Comparison of ENCODE assay signal across 17 cellular contexts in the genomic region with DNA sequence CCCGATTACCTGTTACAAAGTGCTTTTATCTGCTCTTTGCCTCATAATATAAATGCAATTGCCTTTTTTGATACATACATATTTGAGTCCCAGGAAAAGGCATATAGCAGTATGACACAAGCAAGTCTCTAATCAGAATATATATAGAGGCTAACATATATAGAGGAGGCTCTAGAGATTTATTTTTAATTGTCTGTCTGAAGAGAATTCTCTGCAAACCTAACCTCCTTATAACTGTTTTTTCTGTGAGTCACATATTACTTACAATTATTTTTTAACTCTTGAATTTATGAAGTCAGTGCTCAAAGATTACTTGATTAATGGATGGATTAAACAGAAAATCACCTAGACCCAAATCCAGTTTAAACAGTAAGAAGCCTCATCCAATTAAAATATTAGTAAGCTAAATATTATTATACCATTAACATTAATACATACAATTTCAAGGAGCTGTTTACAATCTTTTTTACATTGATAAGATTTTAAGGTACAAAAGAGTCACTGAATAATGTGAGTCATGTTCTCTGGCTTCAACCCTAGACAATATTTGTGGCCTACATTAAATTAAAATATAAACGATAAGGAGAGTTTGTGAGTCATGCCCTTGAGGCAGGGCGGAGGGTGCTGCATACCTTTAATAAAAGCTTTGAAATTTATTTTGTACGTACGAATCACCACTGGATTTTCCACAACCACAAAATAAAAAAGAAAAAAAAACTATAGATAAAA. TPM values are rescaled to one million over a fixed set of nuclear protein-coding genes. Genes with fewer than 3 reads are reported as not detected.
A peak's percentile ranks its signal among the peaks of the same experiment; 100 is the strongest.
DNase-seq lines count a peak whose midpoint lies in the region; ATAC-seq and TF ChIP-seq lines count a peak whose summit lies in the region.
"Had no signal": no experiment of that assay in that cellular context is flagged by ENCODE, and none has a peak within 500 bp of the region (broad histone marks: within the 10 kb centered on the region; RNA-seq: fewer than 3 reads in every experiment).

No MANE protein-coding gene starts in this region.

- no peaks in the 10 kb centered on the region for H3K4me1 Mint-ChIP-seq in CD8-positive, alpha-beta T cell (ENCODE audit: low read depth)

- H3K9me3 ChIP-seq in stomach, result no peaks in the 10 kb centered on the region
- no peaks in the 10 kb centered on the region for H3K9me3 ChIP-seq in CD8-positive, alpha-beta T cell (ENCODE audit: low read length)
- H3K9me3 ChIP-seq: esophagus muscularis mucosa, neutrophil had no signal

- H3K27me3 ChIP-seq in stomach, result no peaks in the 10 kb centered on the region
- H3K27me3 ChIP-seq in CD8-positive, alpha-beta T cell (ENCODE audit: insufficient read depth, low read length), result no peaks in the 10 kb centered on the region
- H3K27me3 ChIP-seq: esophagus muscularis mucosa had no signal

- peak; percentile 40 for DNase-seq in HPDE6-E6E7 (ENCODE audit: extremely low spot score)
- DNase-seq in SW480 (ENCODE audit: low spot score), result peak; percentile 33
- peak; percentile 56 for DNase-seq in fibroblast of pulmonary artery (ENCODE audit: low read depth)
- DNase-seq in stomach, result peak; percentile 53
- no peak for DNase-seq in CD8-positive, alpha-beta T cell
- DNase-seq in NCI-H1694 (lab: John Stamatoyannopoulos, UW), result no peak
- no peak for DNase-seq in middle frontal gyrus (ENCODE audit: extremely low spot score, low spot score)
- DNase-seq: activated gamma-delta T cell, KBM-7, NCI-H187, NCI-H69 had no signal

- peaks cover 0 to 8% (median 3%) of the 10 kb centered on the region in 4 donors for H3K4me1 ChIP-seq in stomach
- H3K4me1 ChIP-seq in CD8-positive, alpha-beta T cell (ENCODE audit: insufficient read depth, low read length), result no peaks in the 10 kb centered on the region
- H3K4me1 ChIP-seq: esophagus muscularis mucosa had no signal

- no peaks in the 10 kb centered on the region for H3K36me3 Mint-ChIP-seq in CD8-positive, alpha-beta T cell

- ATAC-seq in CD8-positive, alpha-beta T cell, result no peak
- no peak for ATAC-seq in GM18517 (IDR thresholded peaks at IDR 0.05; ENCODE audit: unreplicated experiment)
- ATAC-seq: Right ventricle myocardium inferior had no signal

- POLR2A ChIA-PET in CD8-positive, alpha-beta T cell (lab: Charles Lee), result no interaction called here

- TF ChIP-seq POLR2A in stomach (IDR thresholded peaks at IDR 0.05), result no peak

- intact Hi-C loops in stomach (cut with DNase I; ENCODE audit: low total_unique reads), result no loop called here
- intact Hi-C loops in CD8-positive, alpha-beta T cell (cut with DNase I, micrococcal nuclease), result no loop called here

- CTCF ChIA-PET in CD8-positive, alpha-beta T cell (lab: Charles Lee), result no interaction called here

- TF ChIP-seq CTCF in fibroblast of pulmonary artery (IDR thresholded peaks at IDR 0.05; ENCODE audit: low read length, missing control alignments) (no peak), stomach (IDR thresholded peaks at IDR 0.05) (no peak)
- TF ChIP-seq CTCF in CD8-positive, alpha-beta T cell (IDR thresholded peaks at IDR 0.05), result no peak

- peaks cover 16% of the 10 kb centered on the region for H3K27me3 Mint-ChIP-seq in CD8-positive, alpha-beta T cell (ENCODE audit: low read depth)

- H3K4me3 Mint-ChIP-seq in CD8-positive, alpha-beta T cell, result no peak overlapping the region

- TF ChIP-seq EP300 in stomach (IDR thresholded peaks at IDR 0.05), result no peak

- peak overlapping the region in 4 of 5 donors; percentile 15 to 50 (median 42) for H3K27ac ChIP-seq in stomach
- no peak overlapping the region for H3K27ac ChIP-seq in CD8-positive, alpha-beta T cell (ENCODE audit: low read depth, low read length)
- H3K27ac ChIP-seq: esophagus muscularis mucosa, neutrophil had no signal

- 26 to 45% (median 43%) methylated on average over 5 of the region's 5 CpGs for WGBS in stomach, 5 donors

- H3K36me3 ChIP-seq in stomach, result no peaks in the 10 kb centered on the region
- H3K36me3 ChIP-seq in CD8-positive, alpha-beta T cell (ENCODE audit: insufficient read depth, low read length), result no peaks in the 10 kb centered on the region
- H3K36me3 ChIP-seq: esophagus muscularis mucosa, neutrophil had no signal

- no peaks in the 10 kb centered on the region for H3K9me3 Mint-ChIP-seq in CD8-positive, alpha-beta T cell

- no peak overlapping the region for H3K4me3 ChIP-seq in fibroblast of pulmonary artery (replicated peaks; ENCODE audit: low read depth, low read length)
- H3K4me3 ChIP-seq in stomach, result no peak overlapping the region
- no peak overlapping the region for H3K4me3 ChIP-seq in CD8-positive, alpha-beta T cell (ENCODE audit: low read depth, low read length)
- H3K4me3 ChIP-seq: esophagus muscularis mucosa had no signal

- no peak overlapping the region for H3K27ac Mint-ChIP-seq in CD8-positive, alpha-beta T cell

RNA-seq across cellular contexts. Expression of gene MMP13, which starts 19.2 kb away (rescaled TPM):
- total RNA-seq in stomach, result not detected
- polyA plus RNA-seq in stomach, result under 1 TPM in 1 of 3 donors, not detected in 2; 0.25 TPM
- not detected for total RNA-seq in CD8-positive, alpha-beta T cell
- total RNA-seq: activated CD8-positive, alpha-beta memory T cell treated with anti-CD3 and anti-CD28 coated beads for 36 hours; esophagus muscularis mucosa; mesenteric fat pad; Right ventricle myocardium inferior had no signal

Comparison
In these comparisons a context has a peak if more than half of its experiments do, and no peak if none do; other contexts are left out.
1. DNase-seq: peak in HPDE6-E6E7 (single experiment), SW480 (single experiment), fibroblast of pulmonary artery (single experiment) and stomach (single experiment); none in CD8-positive, alpha-beta T cell (0 of 7), NCI-H1694 (single experiment) and middle frontal gyrus (single experiment).